ENCODE assay signal across 21 cellular contexts in the genomic region with DNA sequence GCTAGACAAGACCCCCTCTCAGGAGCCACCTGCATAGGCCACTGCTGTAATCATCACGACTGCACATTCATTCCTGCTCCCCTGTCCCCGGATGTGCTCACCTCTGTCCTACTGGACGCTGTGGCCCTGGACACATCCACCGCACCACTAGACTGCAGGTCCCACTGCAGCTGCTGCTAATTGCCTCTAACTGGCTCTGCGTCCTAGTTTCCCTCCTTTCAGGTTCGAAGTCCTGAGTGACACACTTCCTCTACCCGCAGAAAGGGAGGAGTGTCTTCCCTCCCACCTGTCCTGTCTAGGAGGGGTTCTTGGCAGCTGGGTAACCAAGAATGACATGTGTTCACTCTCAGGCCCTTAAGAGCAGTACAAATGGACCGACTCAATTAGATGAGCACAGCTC. TPM values are rescaled to one million over a fixed set of nuclear protein-coding genes. Genes with fewer than 3 reads are reported as not detected.
DNase-seq lines count a peak whose midpoint lies in the region; ATAC-seq and TF ChIP-seq lines count a peak whose summit lies in the region.
"Had no signal": no experiment of that assay in that cellular context is flagged by ENCODE, and none has a peak within 500 bp of the region (broad histone marks: within the 10 kb centered on the region; RNA-seq: fewer than 3 reads in every experiment).

No MANE protein-coding gene starts in this region.

- H3K79me2 ChIP-seq in GM23338 (replicated peaks; ENCODE audit: insufficient read depth) (no peaks in the 10 kb centered on the region), hepatocyte (no peaks in the 10 kb centered on the region)
- H3K79me2 ChIP-seq: parathyroid adenoma had no signal

- no peak overlapping the region for H3K27ac ChIP-seq in GM23338 (ENCODE audit: low read depth)
- H3K27ac ChIP-seq in esophagus muscularis mucosa (replicated peaks in 1 of 4), result peak overlapping the region; percentile 69 to 79 (median 74)
- peak overlapping the region; percentile 73 to 90 (median 79) for H3K27ac ChIP-seq in sigmoid colon
- H3K27ac ChIP-seq in hepatocyte, result no peak overlapping the region
- H3K27ac ChIP-seq: gastrocnemius medialis, parathyroid adenoma had no signal

- no peak overlapping the region for H3K4me3 ChIP-seq in GM23338
- no peak overlapping the region for H3K4me3 ChIP-seq in esophagus muscularis mucosa
- H3K4me3 ChIP-seq in sigmoid colon, result no peak overlapping the region
- no peak overlapping the region for H3K4me3 ChIP-seq in hepatocyte
- H3K4me3 ChIP-seq: gastrocnemius medialis had no signal

- H3K9me3 ChIP-seq in esophagus muscularis mucosa (no peaks in the 10 kb centered on the region), sigmoid colon (no peaks in the 10 kb centered on the region), hepatocyte (ENCODE audit: low read depth) (no peaks in the 10 kb centered on the region)
- H3K9me3 ChIP-seq: gastrocnemius medialis, thoracic aorta had no signal

- TF ChIP-seq EP300 in esophagus muscularis mucosa (IDR thresholded peaks at IDR 0.05) (no peak), sigmoid colon (IDR thresholded peaks at IDR 0.05) (no peak)

- DNase-seq in GM23338 (ENCODE audit: low spot score), result no peak
- DNase-seq in NCI-H510A treated with DMSO at 0.1 percent for 48 hours (lab: John Stamatoyannopoulos, UW), result peak; percentile 24
- no peak for DNase-seq in esophagus muscularis mucosa (ENCODE audit: extremely low spot score)
- no peak for DNase-seq in sigmoid colon
- no peak for DNase-seq in NAMALWA (ENCODE audit: low spot score)
- DNase-seq in middle frontal gyrus (ENCODE audit: extremely low spot score, low spot score), result no peak
- no peak for DNase-seq in hepatocyte (ENCODE audit: low spot score)
- DNase-seq: activated CD4-positive, alpha-beta T cell treated with anti-CD3 and anti-CD28 coated beads for 1 hour; activated naive CD4-positive, alpha-beta T cell treated with anti-CD3 and anti-CD28 coated beads, Interleukin-2, amount 50 U/mL, for 16 hours; activated T-cell treated with anti-CD3 and anti-CD28 coated beads, Interleukin-2, amount 50 U/mL, for 72 hours; CD8-positive, alpha-beta T cell; DMS79 treated with DMSO at 0.1 percent for 48 hours; effector CD8-positive, alpha-beta T cell; gastrocnemius medialis; mesendoderm; NCI-H187; NCI-H345 had no signal

- H3K4me2 ChIP-seq in GM23338, result no peak overlapping the region
- H3K4me2 ChIP-seq in hepatocyte, result no peak overlapping the region

- no peaks in the 10 kb centered on the region for H3F3A ChIP-seq in GM23338 (replicated peaks; ENCODE audit: low read depth)

- H3K27me3 Mint-ChIP-seq in GM23338 (ENCODE audit: insufficient read depth, low read depth, poor library complexity), result peaks cover 4% of the 10 kb centered on the region
- H3K27me3 Mint-ChIP-seq: stimulated activated memory B cell treated with anti-CD40 and anti-IgM and Interleukin-4, amounts not matched to agents 10 μg/mL and 1 μg/mL and 100 μg/mL, for 72 hours had no signal

- ATAC-seq in GM23338, result no peak
- ATAC-seq: activated T-cell treated with anti-CD3 and anti-CD28 coated beads, Interleukin-2, amount 50 U/mL, for 72 hours; CD8-positive, alpha-beta T cell; gastrocnemius medialis; natural killer cell treated with Interleukin-12 subunit alpha and Interleukin-12 subunit beta and Interleukin-15 and Interleukin-18, amount 100 ng/mL, for 72 hours; stimulated activated memory B cell treated with anti-CD40 and anti-IgM and Interleukin-4, amounts not matched to agents 10 μg/mL and 1 μg/mL and 100 μg/mL, for 72 hours had no signal

- no peaks in the 10 kb centered on the region for H3K9me3 Mint-ChIP-seq in GM23338
- H3K9me3 Mint-ChIP-seq: activated T-cell treated with anti-CD3 and anti-CD28 coated beads, Interleukin-2, amount 50 U/mL, for 72 hours; CD8-positive, alpha-beta T cell; natural killer cell treated with Interleukin-12 subunit alpha and Interleukin-12 subunit beta and Interleukin-15 and Interleukin-18, amount 100 ng/mL, for 72 hours; stimulated activated memory B cell treated with anti-CD40 and anti-IgM and Interleukin-4, amounts not matched to agents 10 μg/mL and 1 μg/mL and 100 μg/mL, for 72 hours had no signal

- H3K4me1 ChIP-seq in GM23338 (ENCODE audit: insufficient read depth), result no peaks in the 10 kb centered on the region
- peaks cover 14 to 43% (median 38%) of the 10 kb centered on the region in 4 donors for H3K4me1 ChIP-seq in esophagus muscularis mucosa
- H3K4me1 ChIP-seq in sigmoid colon, result peaks cover 0 to 53% (median 50%) of the 10 kb centered on the region in 4 donors
- H3K4me1 ChIP-seq in hepatocyte (ENCODE audit: insufficient read depth), result no peaks in the 10 kb centered on the region
- H3K4me1 ChIP-seq: gastrocnemius medialis, parathyroid adenoma had no signal

- no peaks in the 10 kb centered on the region for H3K27me3 ChIP-seq in GM23338 (ENCODE audit: insufficient read depth)
- no peaks in the 10 kb centered on the region for H3K27me3 ChIP-seq in esophagus muscularis mucosa
- no peaks in the 10 kb centered on the region for H3K27me3 ChIP-seq in sigmoid colon
- H3K27me3 ChIP-seq in hepatocyte, result no peaks in the 10 kb centered on the region
- H3K27me3 ChIP-seq: gastrocnemius medialis had no signal

- H3K4me3 Mint-ChIP-seq in GM23338, result no peak overlapping the region
- H3K4me3 Mint-ChIP-seq: activated T-cell treated with anti-CD3 and anti-CD28 coated beads, Interleukin-2, amount 50 U/mL, for 72 hours; CD8-positive, alpha-beta T cell; natural killer cell treated with Interleukin-12 subunit alpha and Interleukin-12 subunit beta and Interleukin-15 and Interleukin-18, amount 100 ng/mL, for 72 hours; stimulated activated memory B cell treated with anti-CD40 and anti-IgM and Interleukin-4, amounts not matched to agents 10 μg/mL and 1 μg/mL and 100 μg/mL, for 72 hours had no signal

- no peak for TF ChIP-seq POLR2A in esophagus muscularis mucosa (IDR thresholded peaks at IDR 0.05; ENCODE audit: low read depth)
- no peak for TF ChIP-seq POLR2A in sigmoid colon (IDR thresholded peaks at IDR 0.05)

- TF ChIP-seq CTCF in GM23338 (conservative IDR thresholded peaks at IDR 0.05; ENCODE audit: low read depth in 2 of 2) (no peak), esophagus muscularis mucosa (IDR thresholded peaks at IDR 0.05) (no peak), sigmoid colon (IDR thresholded peaks at IDR 0.05) (no peak), hepatocyte (IDR thresholded peaks at IDR 0.05; ENCODE audit: poor library complexity) (no peak)

- H3K9me2 ChIP-seq in GM23338 (ENCODE audit: insufficient read depth) (peaks cover 4% of the 10 kb centered on the region; the same call in 1 of the 2 replicates), hepatocyte (replicated peaks; ENCODE audit: insufficient read depth) (no peaks in the 10 kb centered on the region)

- intact Hi-C loops in esophagus muscularis mucosa (cut with DNase I) (no loop called here), sigmoid colon (cut with DNase I) (no loop called here)

- H2AFZ ChIP-seq in GM23338, result peak overlapping the region; percentile 32; the same call in 1 of the 2 replicates
- no peak overlapping the region for H2AFZ ChIP-seq in hepatocyte
- H2AFZ ChIP-seq: parathyroid adenoma had no signal

- H4K20me1 ChIP-seq in GM23338 (replicated peaks; ENCODE audit: insufficient read depth) (no peaks in the 10 kb centered on the region), hepatocyte (ENCODE audit: insufficient read depth, poor library complexity, severe bottlenecking) (no peaks in the 10 kb centered on the region)

- H3K27ac Mint-ChIP-seq in GM23338, result no peak overlapping the region
- H3K27ac Mint-ChIP-seq: activated T-cell treated with anti-CD3 and anti-CD28 coated beads, Interleukin-2, amount 50 U/mL, for 72 hours; CD8-positive, alpha-beta T cell; natural killer cell treated with Interleukin-12 subunit alpha and Interleukin-12 subunit beta and Interleukin-15 and Interleukin-18, amount 100 ng/mL, for 72 hours; stimulated activated memory B cell treated with anti-CD40 and anti-IgM and Interleukin-4, amounts not matched to agents 10 μg/mL and 1 μg/mL and 100 μg/mL, for 72 hours had no signal

- no peaks in the 10 kb centered on the region for H3K4me1 Mint-ChIP-seq in GM23338
- H3K4me1 Mint-ChIP-seq: stimulated activated memory B cell treated with anti-CD40 and anti-IgM and Interleukin-4, amounts not matched to agents 10 μg/mL and 1 μg/mL and 100 μg/mL, for 72 hours had no signal

- H3K36me3 Mint-ChIP-seq in GM23338 (ENCODE audit: low read depth), result no peaks in the 10 kb centered on the region
- H3K36me3 Mint-ChIP-seq: CD8-positive, alpha-beta T cell; natural killer cell treated with Interleukin-12 subunit alpha and Interleukin-12 subunit beta and Interleukin-15 and Interleukin-18, amount 100 ng/mL, for 72 hours; stimulated activated memory B cell treated with anti-CD40 and anti-IgM and Interleukin-4, amounts not matched to agents 10 μg/mL and 1 μg/mL and 100 μg/mL, for 72 hours had no signal

- H3K36me3 ChIP-seq in GM23338 (ENCODE audit: insufficient read depth) (no peaks in the 10 kb centered on the region), esophagus muscularis mucosa (no peaks in the 10 kb centered on the region), sigmoid colon (no peaks in the 10 kb centered on the region), hepatocyte (replicated peaks; ENCODE audit: insufficient read depth, low read depth) (no peaks in the 10 kb centered on the region)
- H3K36me3 ChIP-seq: gastrocnemius medialis, thoracic aorta had no signal

- WGBS in esophagus muscularis mucosa, result 91% methylated on average over 7 of the region's 8 CpGs
- 22 to 61% methylated on average over 8 of the region's 8 CpGs for WGBS in sigmoid colon, 2 donors
- WGBS in hepatocyte (ENCODE audit: low lambda C conversion rate, missing lambda C conversion rate), result 90% methylated on average over 8 of the region's 8 CpGs

TF ChIP-seq in GM23338, 12 proteins besides CTCF, POLR2A, EP300 and RAD21 (continues in another document):
- TF ChIP-seq ZNF114 (CRISPR knock-in tag; IDR thresholded peaks at IDR 0.05) (no peak), EZH2phosphoT487 (IDR thresholded peaks at IDR 0.05; ENCODE audit: unreplicated experiment) (no peak), CREB1 (CRISPR knock-in tag; IDR thresholded peaks at IDR 0.05; ENCODE audit: low read depth) (no peak), POLR2AphosphoS5 (IDR thresholded peaks at IDR 0.05; ENCODE audit: low read depth) (no peak)

RNA-seq across cellular contexts. Expression of a gene that starts 40.5 kb away (rescaled TPM):
- 4.7 and 5.2 TPM in 2 replicates for total RNA-seq in GM23338 (2014; rRNA removed; shearing (Covaris generic))
- polyA plus RNA-seq in GM23338 (2016; fragmentation: Nextera tagmentation; extraction: Ambion mirVana) (0.31 and 0.37 TPM in 2 replicates), sigmoid colon (10 to 100 TPM in 1 of 3 donors, 1 to 10 TPM in 2; 1.4 to 20.4 (median 4.2) TPM), hepatocyte (7.4 and 13.8 TPM in 2 replicates)
- total RNA-seq in esophagus muscularis mucosa (100 to 1,000 TPM in 2 of 4 donors, 10 to 100 TPM in 2; 71.1 to 156 (median 116) TPM), sigmoid colon (10 to 100 TPM; 52.4 to 80.9 (median 61.7) TPM), hepatocyte (9.4 and 11.0 TPM in 2 replicates)

Comparison
In these comparisons a context has a peak if more than half of its experiments do, and no peak if none do; other contexts are left out.
1. H3K27ac ChIP-seq: peak in esophagus muscularis mucosa (4 of 4) and sigmoid colon (4 of 4); none in GM23338 (single experiment) and hepatocyte (single experiment).